8 cellular contexts compared by ENCODE assay signal in genomic region chrX:129932137-129932791, GRCh38.
DNase-seq lines count a peak whose midpoint lies in the region; ATAC-seq lines count a peak whose summit lies in the region.

No MANE protein-coding gene starts in this region.

- no peaks in the 10 kb centered on the region for H3K9me3 Mint-ChIP-seq in memory B cell

- peak overlapping the region; percentile 92 for H3K4me3 Mint-ChIP-seq in memory B cell

- ATAC-seq in HG03135 (IDR thresholded peaks at IDR 0.05; ENCODE audit: unreplicated experiment), result peak; percentile 50
- ATAC-seq in memory B cell (ENCODE audit: low read depth), result peak; percentile 67

- peak; percentile 47 for DNase-seq in NCI-H2029 (lab: John Stamatoyannopoulos, UW)
- DNase-seq in NCI-H2029 treated with DMSO at 0.1 percent for 48 hours (lab: John Stamatoyannopoulos, UW), result no peak
- peak; percentile 66 for DNase-seq in NCI-H748 treated with DMSO at 0.1 percent for 48 hours (lab: John Stamatoyannopoulos, UW)
- peak; percentile 80 for DNase-seq in activated CD8-positive, alpha-beta memory T cell treated with anti-CD3 and anti-CD28 coated beads for 24 hours
- DNase-seq in effector CD8-positive, alpha-beta T cell (lab: John Stamatoyannopoulos, UW), result peak; percentile 67
- peak; percentile 57 to 58 for DNase-seq in memory B cell (ENCODE audit: low spot score in 2 of 2)
- DNase-seq in stimulated activated CD4-positive, alpha-beta T cell treated with anti-CD3 and anti-CD28 coated beads, TNF-alpha, amount 100 ng/mL, for 48 hours (ENCODE audit: low read depth in 3 of 3), result peak; percentile 37 to 61 (median 57)

- H3K36me3 Mint-ChIP-seq in memory B cell, result peaks cover 1% of the 10 kb centered on the region

- peaks cover 6% of the 10 kb centered on the region for H3K4me1 Mint-ChIP-seq in memory B cell

- H3K27me3 Mint-ChIP-seq in memory B cell, result no peaks in the 10 kb centered on the region

- peak overlapping the region; percentile 97 for H3K27ac Mint-ChIP-seq in memory B cell
